Comparison of ENCODE assay signal across 29 cellular contexts in the genomic region with DNA sequence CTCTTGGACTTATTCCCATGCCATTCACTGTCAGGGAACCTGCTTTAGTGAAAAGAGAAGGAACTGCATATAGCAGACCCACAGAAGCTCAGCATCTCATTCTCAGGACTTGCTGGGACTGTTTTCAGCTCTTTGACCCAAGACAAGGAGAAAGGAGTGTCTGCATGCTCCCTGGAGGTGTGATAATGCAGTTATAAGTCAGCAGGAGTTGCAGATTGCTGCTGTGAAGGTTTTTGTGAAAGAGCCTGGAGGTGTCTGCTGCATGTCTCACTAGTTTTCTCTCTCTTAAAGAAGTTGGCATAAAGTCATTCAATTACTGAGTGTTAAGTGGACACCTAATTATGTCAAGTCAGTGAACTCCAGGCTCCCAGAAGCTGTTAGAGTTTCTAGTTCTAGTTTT.
"Had no signal": no experiment of that assay in that cellular context is flagged by ENCODE, and none has a peak within 500 bp of the region (broad histone marks: within the 10 kb centered on the region; RNA-seq: fewer than 3 reads in every experiment).

No MANE protein-coding gene starts in this region.

- ATAC-seq: stimulated activated effector memory CD8-positive, alpha-beta T cell treated with anti-CD3 and anti-CD28 coated beads, Interleukin-12 subunit alpha, Interleukin-12 subunit beta, amount 100 ng/mL, for 72 hours; stimulated activated memory B cell treated with anti-CD40 and anti-IgM and Interleukin-4, amounts not matched to agents 10 μg/mL and 1 μg/mL and 100 μg/mL, for 72 hours; stimulated activated naive B cell treated with anti-CD40 and anti-IgM and Interleukin-4, amounts not matched to agents 10 μg/mL and 1 μg/mL and 100 μg/mL, for 72 hours; stimulated activated naive CD8-positive, alpha-beta T cell treated with anti-CD3 and anti-CD28 coated beads, Interleukin-15, amount 100 ng/mL, for 72 hours; stimulated activated naive CD8-positive, alpha-beta T cell treated with anti-CD3 and anti-CD28 coated beads, Interleukin-15, Interleukin-2, amounts not matched to agents 100 U/mL and 50 U/mL, for 24 hours; upper lobe of right lung had no signal

- H3K4me1 ChIP-seq: stomach, suprapubic skin, testis, thyroid gland, tibial artery, tibial nerve, transverse colon, upper lobe of left lung, upper lobe of right lung, uterus, vagina had no signal

- H3K9me3 ChIP-seq: stomach, suprapubic skin, testis, thoracic aorta, thyroid gland, tibial artery, tibial nerve, transverse colon, upper lobe of left lung, upper lobe of right lung, uterus, vagina had no signal

- H3K4me1 Mint-ChIP-seq: stimulated activated effector memory CD8-positive, alpha-beta T cell treated with anti-CD3 and anti-CD28 coated beads, Interleukin-12 subunit alpha, Interleukin-12 subunit beta, amount 100 ng/mL, for 72 hours; stimulated activated memory B cell treated with anti-CD40 and anti-IgM and Interleukin-4, amounts not matched to agents 10 μg/mL and 1 μg/mL and 100 μg/mL, for 72 hours; stimulated activated naive B cell treated with anti-CD40 and anti-IgM and Interleukin-4, amounts not matched to agents 10 μg/mL and 1 μg/mL and 100 μg/mL, for 72 hours; stimulated activated naive CD8-positive, alpha-beta T cell treated with anti-CD3 and anti-CD28 coated beads, Interleukin-15, amount 100 ng/mL, for 72 hours had no signal

- H3K27ac ChIP-seq: stomach, suprapubic skin, testis, thoracic aorta, thyroid gland, tibial artery, tibial nerve, transverse colon, upper lobe of left lung, upper lobe of right lung, uterus, vagina had no signal

- DNase-seq: stimulated activated CD4-positive, alpha-beta T cell treated with anti-CD3 and anti-CD28 coated beads, Interleukin-2, amount 100 ng/mL, for 48 hours; stimulated activated CD4-positive, alpha-beta T cell treated with anti-CD3 and anti-CD28 coated beads, Interleukin-4, amount 100 ng/mL, for 1 hour; stimulated activated CD4-positive, alpha-beta T cell treated with anti-CD3 and anti-CD28 coated beads, Interleukin-4, amount 100 ng/mL, for 24 hours; stimulated activated CD4-positive, alpha-beta T cell treated with anti-CD3 and anti-CD28 coated beads, Interleukin-4, amount 100 ng/mL, for 4 hours; stimulated activated CD8-positive, alpha-beta memory T cell treated with anti-CD3 and anti-CD28 coated beads, Interleukin-4, amount 100 ng/mL, for 48 hours; stimulated activated naive B cell treated with anti-CD40 and anti-IgM and Interleukin-4, amounts not matched to agents 10 μg/mL and 1 μg/mL and 100 μg/mL, for 72 hours; stimulated activated naive CD4-positive, alpha-beta T cell; stimulated activated naive CD4-positive, alpha-beta T cell treated with Interleukin-2 at 50 U/mL for 16 hours; stimulated activated naive CD8-positive, alpha-beta T cell treated with anti-CD3 and anti-CD28 coated beads, Interleukin-15, amount 100 ng/mL, for 72 hours; stimulated activated naive CD8-positive, alpha-beta T cell treated with anti-CD3 and anti-CD28 coated beads, Interleukin-15, Interleukin-2, amounts not matched to agents 100 U/mL and 50 U/mL, for 24 hours; stomach; substantia nigra; testis; thyroid gland; tibial artery; transverse colon; trophoblast cell; upper lobe of left lung; upper lobe of right lung; uterus had no signal

- H3K9me3 Mint-ChIP-seq: stimulated activated naive B cell treated with anti-CD40 and anti-IgM and Interleukin-4, amounts not matched to agents 10 μg/mL and 1 μg/mL and 100 μg/mL, for 72 hours had no signal

- H3K27ac Mint-ChIP-seq: stimulated activated effector memory CD8-positive, alpha-beta T cell treated with anti-CD3 and anti-CD28 coated beads, Interleukin-12 subunit alpha, Interleukin-12 subunit beta, amount 100 ng/mL, for 72 hours; stimulated activated memory B cell treated with anti-CD40 and anti-IgM and Interleukin-4, amounts not matched to agents 10 μg/mL and 1 μg/mL and 100 μg/mL, for 72 hours; stimulated activated naive B cell treated with anti-CD40 and anti-IgM and Interleukin-4, amounts not matched to agents 10 μg/mL and 1 μg/mL and 100 μg/mL, for 72 hours; stimulated activated naive CD8-positive, alpha-beta T cell treated with anti-CD3 and anti-CD28 coated beads, Interleukin-15, amount 100 ng/mL, for 72 hours; stimulated activated naive CD8-positive, alpha-beta T cell treated with anti-CD3 and anti-CD28 coated beads, Interleukin-15, Interleukin-2, amounts not matched to agents 100 ng/mL and 50 ng/mL, for 24 hours; type B pancreatic cell had no signal

- H3K27me3 ChIP-seq: stomach, suprapubic skin, testis, thyroid gland, tibial artery, tibial nerve, transverse colon, upper lobe of left lung, upper lobe of right lung, uterus, vagina had no signal

- H3K4me3 Mint-ChIP-seq: stimulated activated effector memory CD8-positive, alpha-beta T cell treated with anti-CD3 and anti-CD28 coated beads, Interleukin-12 subunit alpha, Interleukin-12 subunit beta, amount 100 ng/mL, for 72 hours; stimulated activated memory B cell treated with anti-CD40 and anti-IgM and Interleukin-4, amounts not matched to agents 10 μg/mL and 1 μg/mL and 100 μg/mL, for 72 hours; stimulated activated naive B cell treated with anti-CD40 and anti-IgM and Interleukin-4, amounts not matched to agents 10 μg/mL and 1 μg/mL and 100 μg/mL, for 72 hours; stimulated activated naive CD8-positive, alpha-beta T cell treated with anti-CD3 and anti-CD28 coated beads, Interleukin-15, amount 100 ng/mL, for 72 hours; stimulated activated naive CD8-positive, alpha-beta T cell treated with anti-CD3 and anti-CD28 coated beads, Interleukin-15, Interleukin-2, amounts not matched to agents 100 ng/mL and 50 ng/mL, for 24 hours; type B pancreatic cell had no signal

- H3K36me3 ChIP-seq: stomach, suprapubic skin, thoracic aorta, thyroid gland, tibial artery, tibial nerve, transverse colon, upper lobe of left lung, upper lobe of right lung, uterus, vagina had no signal

- H3K36me3 Mint-ChIP-seq: stimulated activated effector memory CD8-positive, alpha-beta T cell treated with anti-CD3 and anti-CD28 coated beads, Interleukin-12 subunit alpha, Interleukin-12 subunit beta, amount 100 ng/mL, for 72 hours; stimulated activated memory B cell treated with anti-CD40 and anti-IgM and Interleukin-4, amounts not matched to agents 10 μg/mL and 1 μg/mL and 100 μg/mL, for 72 hours; stimulated activated naive B cell treated with anti-CD40 and anti-IgM and Interleukin-4, amounts not matched to agents 10 μg/mL and 1 μg/mL and 100 μg/mL, for 72 hours; type B pancreatic cell had no signal

- FAIRE-seq: urothelium cell line had no signal

- H3K4me3 ChIP-seq: stomach, suprapubic skin, testis, thoracic aorta, thyroid gland, tibial artery, tibial nerve, transverse colon, upper lobe of left lung, upper lobe of right lung, uterus, vagina had no signal

- H3K27me3 Mint-ChIP-seq: stimulated activated memory B cell treated with anti-CD40 and anti-IgM and Interleukin-4, amounts not matched to agents 10 μg/mL and 1 μg/mL and 100 μg/mL, for 72 hours; stimulated activated naive B cell treated with anti-CD40 and anti-IgM and Interleukin-4, amounts not matched to agents 10 μg/mL and 1 μg/mL and 100 μg/mL, for 72 hours; stimulated activated naive CD8-positive, alpha-beta T cell treated with anti-CD3 and anti-CD28 coated beads, Interleukin-15, amount 100 ng/mL, for 72 hours; stimulated activated naive CD8-positive, alpha-beta T cell treated with anti-CD3 and anti-CD28 coated beads, Interleukin-15, Interleukin-2, amounts not matched to agents 100 ng/mL and 50 ng/mL, for 24 hours had no signal
